Comparison of ENCODE assay signal across 1 cellular context in genomic region chr17:50865868-50866260, GRCh38.
TF ChIP-seq lines count a peak whose summit lies in the region.

No MANE protein-coding gene starts in this region.

TF ChIP-seq in SK-N-SH, 30 proteins besides CTCF, POLR2A, EP300 and RAD21 (continued from another document):
- no peak for TF ChIP-seq PBX3 (IDR thresholded peaks at IDR 0.05)
